ENCODE assay signal across 23 cellular contexts in the genomic region with DNA sequence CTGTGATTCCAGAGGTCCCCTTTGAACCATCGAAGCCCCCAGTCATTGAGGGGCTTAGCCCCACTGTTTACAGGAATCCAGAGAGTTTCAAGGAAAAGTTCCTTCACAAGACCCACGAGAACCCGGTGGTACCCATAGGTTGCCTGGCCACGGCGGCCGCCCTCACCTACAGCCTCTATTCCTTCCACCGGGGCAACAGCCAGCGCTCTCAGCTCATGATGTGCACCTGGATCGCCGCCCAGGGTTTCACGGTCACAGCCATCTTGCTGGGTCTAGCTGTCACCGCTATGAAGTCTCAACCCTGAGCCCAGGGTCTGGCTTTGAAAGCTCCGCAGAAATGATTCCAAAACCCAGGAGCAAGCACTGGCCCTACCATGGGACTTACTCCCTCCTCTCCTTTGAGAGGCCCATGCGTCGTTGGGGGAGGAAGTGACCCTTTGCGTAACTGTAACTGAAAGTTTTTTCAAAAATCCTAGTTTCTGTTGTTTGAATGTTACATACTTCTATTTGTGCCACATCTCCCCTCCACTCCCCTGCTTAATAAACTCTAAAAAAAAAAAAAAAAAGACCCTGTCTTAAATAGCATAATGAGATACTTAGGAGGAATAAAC.
DNase-seq lines count a peak whose midpoint lies in the region; ATAC-seq and TF ChIP-seq lines count a peak whose summit lies in the region.
"Had no signal": no experiment of that assay in that cellular context is flagged by ENCODE, and none has a peak within 500 bp of the region (broad histone marks: within the 10 kb centered on the region; RNA-seq: fewer than 3 reads in every experiment).

No MANE protein-coding gene starts in this region.

- DNase-seq in cardiac muscle cell (ENCODE audit: low read depth in 1 of 2, low spot score in 1 of 2), result no peak
- DNase-seq in heart right ventricle, result no peak
- DNase-seq in NOMO-1 treated with DMSO at 0.1 percent for 48 hours (lab: John Stamatoyannopoulos, UW; ENCODE audit: unreplicated experiment), result peak; percentile 36
- DNase-seq in cerebellar cortex (ENCODE audit: low spot score), result peak; percentile 31
- DNase-seq in neural progenitor cell (ENCODE audit: low spot score), result no peak
- no peak for DNase-seq in NCI-H187 treated with DMSO at 0.1 percent for 48 hours (lab: John Stamatoyannopoulos, UW)
- no peak for DNase-seq in stimulated activated CD4-positive, alpha-beta T cell treated with anti-CD3 and anti-CD28 coated beads, Interleukin-4, amount 100 ng/mL, for 1 hour
- DNase-seq in omental fat pad (ENCODE audit: low spot score), result no peak
- DNase-seq: activated CD4-positive, CD25-positive, alpha-beta regulatory T cell treated with anti-CD3 and anti-CD28 coated beads, Interleukin-2, amount 50 U/mL, for 72 hours; activated CD8-positive, alpha-beta T cell treated with anti-CD3 and anti-CD28 coated beads for 36 hours; gastrocnemius medialis; hippocampal formation; immature natural killer cell; NCI-H1417 treated with DMSO at 0.1 percent for 48 hours; occipital lobe; PC-9; Right ventricle myocardium superior; stimulated activated CD4-positive, alpha-beta T cell treated with anti-CD3 and anti-CD28 coated beads, Interleukin-1b, Interleukin-23, amount 100 ng/mL, for 48 hours; T-helper 1 cell had no signal

- 95 to 97% methylated on average over 16 of the region's 16 CpGs for WGBS in heart right ventricle, 2 donors

- peaks cover 30% of the 10 kb centered on the region for H3K36me3 Mint-ChIP-seq in neural progenitor cell

- ATAC-seq in heart right ventricle (no peak), omental fat pad (ENCODE audit: low FRiP score) (no peak)
- ATAC-seq: activated CD8-positive, alpha-beta T cell treated with anti-CD3 and anti-CD28 coated beads for 36 hours; activated T-helper 17 cell treated with anti-CD3 and anti-CD28 coated beads, Interleukin-2, amount 50 U/mL, for 72 hours; gastrocnemius medialis had no signal

- H3K4me1 ChIP-seq in cardiac muscle cell (ENCODE audit: low read depth) (no peaks in the 10 kb centered on the region), heart right ventricle (no peaks in the 10 kb centered on the region), neural progenitor cell (no peaks in the 10 kb centered on the region)

- no peaks in the 10 kb centered on the region for H4K20me1 ChIP-seq in neural progenitor cell (ENCODE audit: low read depth)

- H3K36me3 ChIP-seq in cardiac muscle cell (peaks cover 31% of the 10 kb centered on the region), heart right ventricle (peaks cover 0 to 88% (median 12%) of the 10 kb centered on the region in 9 donors), neural progenitor cell (peaks cover 19% of the 10 kb centered on the region)

- H3K4me3 ChIP-seq in cardiac muscle cell (no peak overlapping the region), heart right ventricle (no peak overlapping the region), neural progenitor cell (no peak overlapping the region)
- H3K4me3 ChIP-seq: gastrocnemius medialis, PC-9, skin epidermis had no signal

- H3K4me2 ChIP-seq in neural progenitor cell, result no peak overlapping the region
- H3K4me2 ChIP-seq: PC-9 had no signal

- H3K27me3 Mint-ChIP-seq in neural progenitor cell (ENCODE audit: insufficient read depth, low read depth), result peaks cover 2% of the 10 kb centered on the region
- H3K27me3 Mint-ChIP-seq: activated CD8-positive, alpha-beta T cell treated with anti-CD3 and anti-CD28 coated beads for 36 hours; activated naive CD4-positive, alpha-beta T cell treated with anti-CD3 and anti-CD28 coated beads, Interleukin-2, amount 50 U/mL, for 24 hours; activated T-helper 17 cell treated with anti-CD3 and anti-CD28 coated beads, Interleukin-2, amount 50 U/mL, for 72 hours; IgD-negative memory B cell had no signal

- H3K9ac ChIP-seq in neural progenitor cell, result no peak overlapping the region

- H3K9me3 ChIP-seq in cardiac muscle cell (ENCODE audit: low read depth), result no peaks in the 10 kb centered on the region
- H3K9me3 ChIP-seq in heart right ventricle, result peaks cover 0 to 3% (median 0%) of the 10 kb centered on the region in 11 donors
- no peaks in the 10 kb centered on the region for H3K9me3 ChIP-seq in neural progenitor cell (ENCODE audit: low read depth)
- H3K9me3 ChIP-seq: gastrocnemius medialis had no signal

- intact Hi-C loops in heart right ventricle (cut with DNase I), result loop anchor here in 1 of 10 donors (10.0 kb wide), 1 partner anchor 139 kb away; no protein-coding TSS in a partner anchor

- no peaks in the 10 kb centered on the region for H3K4me1 Mint-ChIP-seq in neural progenitor cell

- H3K4me3 Mint-ChIP-seq in neural progenitor cell, result no peak overlapping the region
- H3K4me3 Mint-ChIP-seq: activated CD8-positive, alpha-beta T cell treated with anti-CD3 and anti-CD28 coated beads for 36 hours; activated naive CD4-positive, alpha-beta T cell treated with anti-CD3 and anti-CD28 coated beads, Interleukin-2, amount 50 U/mL, for 24 hours; activated T-helper 17 cell treated with anti-CD3 and anti-CD28 coated beads, Interleukin-2, amount 50 U/mL, for 72 hours; IgD-negative memory B cell; immature natural killer cell had no signal

- H2AFZ ChIP-seq in neural progenitor cell (replicated peaks), result no peak overlapping the region
- H2AFZ ChIP-seq: PC-9 had no signal

- H3K27ac ChIP-seq in cardiac muscle cell (peak overlapping the region; percentile 23), heart right ventricle (no peak overlapping the region), neural progenitor cell (no peak overlapping the region)
- H3K27ac ChIP-seq: gastrocnemius medialis, PC-9, skin epidermis had no signal

- TF ChIP-seq CTCF in cardiac muscle cell (IDR thresholded peaks at IDR 0.05; ENCODE audit: low read depth, low read length) (no peak), heart right ventricle (IDR thresholded peaks at IDR 0.05) (no peak), neural progenitor cell (IDR thresholded peaks at IDR 0.05) (no peak), omental fat pad (IDR thresholded peaks at IDR 0.05) (no peak)

- peaks cover 21% of the 10 kb centered on the region for H3K79me2 ChIP-seq in neural progenitor cell (ENCODE audit: low read depth)

- H3K27me3 ChIP-seq in cardiac muscle cell, result no peaks in the 10 kb centered on the region
- H3K27me3 ChIP-seq in heart right ventricle, result no peaks in the 10 kb centered on the region
- no peaks in the 10 kb centered on the region for H3K27me3 ChIP-seq in neural progenitor cell
- H3K27me3 ChIP-seq: gastrocnemius medialis had no signal

- H3K9me3 Mint-ChIP-seq in neural progenitor cell, result peaks cover 8% of the 10 kb centered on the region
- H3K9me3 Mint-ChIP-seq: activated CD8-positive, alpha-beta T cell treated with anti-CD3 and anti-CD28 coated beads for 36 hours; activated naive CD4-positive, alpha-beta T cell treated with anti-CD3 and anti-CD28 coated beads, Interleukin-2, amount 50 U/mL, for 24 hours; activated T-helper 17 cell treated with anti-CD3 and anti-CD28 coated beads, Interleukin-2, amount 50 U/mL, for 72 hours; immature natural killer cell had no signal

- no peaks in the 10 kb centered on the region for H3F3A ChIP-seq in neural progenitor cell (ENCODE audit: low read depth)

- H3K27ac Mint-ChIP-seq in neural progenitor cell, result peak overlapping the region; percentile 50
- H3K27ac Mint-ChIP-seq: activated CD8-positive, alpha-beta T cell treated with anti-CD3 and anti-CD28 coated beads for 36 hours; activated naive CD4-positive, alpha-beta T cell treated with anti-CD3 and anti-CD28 coated beads, Interleukin-2, amount 50 U/mL, for 24 hours; activated T-helper 17 cell treated with anti-CD3 and anti-CD28 coated beads, Interleukin-2, amount 50 U/mL, for 72 hours had no signal

Comparison
In these comparisons a context has a peak if more than half of its experiments do, and no peak if none do; other contexts are left out.
1. DNase-seq: peak in NOMO-1 treated with DMSO at 0.1 percent for 48 hours (single experiment) and cerebellar cortex (single experiment); none in cardiac muscle cell (0 of 2), heart right ventricle (0 of 2), neural progenitor cell (single experiment), NCI-H187 treated with DMSO at 0.1 percent for 48 hours (single experiment), stimulated activated CD4-positive, alpha-beta T cell treated with anti-CD3 and anti-CD28 coated beads, Interleukin-4, amount 100 ng/mL, for 1 hour (single experiment) and omental fat pad (single experiment).